ENCODE assay signal across 8 cellular contexts in genomic region chr16:66751992-66752322, GRCh38. TPM values are rescaled to one million over a fixed set of nuclear protein-coding genes. Genes with fewer than 3 reads are reported as not detected.
DNase-seq lines count a peak whose midpoint lies in the region; ATAC-seq and TF ChIP-seq lines count a peak whose summit lies in the region.

No MANE protein-coding gene starts in this region.

- peak overlapping the region; percentile 63 for H3K4me2 ChIP-seq in neuronal stem cell (ENCODE audit: insufficient read depth, low read length, poor library complexity, severe bottlenecking)

- H2AFZ ChIP-seq in neuronal stem cell (ENCODE audit: low read length), result peak overlapping the region; percentile 96

- H3K27ac ChIP-seq in dorsolateral prefrontal cortex (peak overlapping the region in 57 of 59 donors; percentile 35 to 98 (median 93)), neuronal stem cell (replicated peaks; ENCODE audit: low read length) (no peak overlapping the region)

- no CpG with 5 or more reads among the region's 3 CpGs for WGBS in neuronal stem cell (ENCODE audit: extremely low coverage in 2 of 2, insufficient read length in 2 of 2, insufficient replicate concordance in 1 of 2), 2 donors

- H3K4me3 Mint-ChIP-seq in CD14-positive monocyte, result peak overlapping the region; percentile 45 to 76

- H3K36me3 Mint-ChIP-seq in CD14-positive monocyte, result peaks cover 24 to 25% of the 10 kb centered on the region in 2 donors

- no peak overlapping the region for H2BK12ac ChIP-seq in neuronal stem cell (ENCODE audit: low read length)

- H3K27ac Mint-ChIP-seq in CD14-positive monocyte, result peak overlapping the region; percentile 18 to 88 (median 73)

- H3K36me3 ChIP-seq in MG63, result peaks cover 12% of the 10 kb centered on the region
- peaks cover 11 to 36% of the 10 kb centered on the region in 2 donors for H3K36me3 ChIP-seq in neuronal stem cell (replicated peaks in 1 of 2; ENCODE audit: control insufficient read depth in 2 of 2, insufficient read depth in 2 of 2, low read length in 2 of 2)

- H3K9ac ChIP-seq in neuronal stem cell (ENCODE audit: low read depth, low read length, poor library complexity), result no peak overlapping the region

- DNase-seq in CD14-positive monocyte (ENCODE audit: low spot score), result no peak
- DNase-seq in MG63, result no peak
- no peak for DNase-seq in dorsolateral prefrontal cortex
- DNase-seq in neuronal stem cell (ENCODE audit: low spot score), result no peak
- no peak for DNase-seq in RPMI8226
- DNase-seq in A172 (ENCODE audit: low spot score), result no peak
- no peak for DNase-seq in NK-92 treated with Interleukin-12 subunit alpha and Interleukin-12 subunit beta, amount 100 ng/mL, for 24 hours (lab: John Stamatoyannopoulos, UW)

- H3K4me1 ChIP-seq in neuronal stem cell (ENCODE audit: control insufficient read depth in 2 of 2, insufficient read depth in 1 of 2, low read depth in 1 of 2, low read length in 2 of 2), result peaks cover 4 to 9% of the 10 kb centered on the region in 2 donors

- H3K9me3 ChIP-seq in MG63 (no peaks in the 10 kb centered on the region), neuronal stem cell (replicated peaks in 1 of 2; ENCODE audit: control insufficient read depth in 2 of 2, insufficient read depth in 1 of 2, low read depth in 1 of 2, low read length in 2 of 2) (no peaks in the 10 kb centered on the region)

- H2BK15ac ChIP-seq in neuronal stem cell (ENCODE audit: low read length), result no peak overlapping the region

- ATAC-seq in GM21390 (IDR thresholded peaks at IDR 0.05; ENCODE audit: unreplicated experiment), result no peak

- H3K18ac ChIP-seq in neuronal stem cell (ENCODE audit: low read length), result no peak overlapping the region

- no peak overlapping the region for H3K14ac ChIP-seq in neuronal stem cell (ENCODE audit: low read length)

- H3K4me3 ChIP-seq in MG63, result peak overlapping the region; percentile 79
- peak overlapping the region; percentile 29 to 100 (median 96) for H3K4me3 ChIP-seq in dorsolateral prefrontal cortex
- peak overlapping the region in 1 of 2 donors; percentile 99 for H3K4me3 ChIP-seq in neuronal stem cell (ENCODE audit: low read length in 2 of 2)

- peak; percentile 55 for TF ChIP-seq CTCF in CD14-positive monocyte (IDR thresholded peaks at IDR 0.05)
- TF ChIP-seq CTCF in dorsolateral prefrontal cortex (IDR thresholded peaks at IDR 0.05 in 54 of 56, conservative IDR thresholded peaks at IDR 0.05 in 2 of 56; ENCODE audit: low read depth in 1 of 56, partially characterized antibody in 56 of 56), result peak in 11 of 56 donors; percentile 0 to 60 (median 11)

- H3K4me1 Mint-ChIP-seq in CD14-positive monocyte, result peaks cover 42% of the 10 kb centered on the region

- no peak overlapping the region for H4K8ac ChIP-seq in neuronal stem cell (ENCODE audit: low read depth, low read length)

- no peak overlapping the region for H2AK5ac ChIP-seq in neuronal stem cell (ENCODE audit: low read depth, low read length)

- H3K9me3 Mint-ChIP-seq in CD14-positive monocyte, result peaks cover 0 to 6% (median 2%) of the 10 kb centered on the region in 7 donors

- peaks cover 13 to 18% (median 15%) of the 10 kb centered on the region in 3 donors for H3K27me3 Mint-ChIP-seq in CD14-positive monocyte (ENCODE audit: low read depth in 3 of 3)

- intact Hi-C loops in CD14-positive monocyte (cut with micrococcal nuclease) (no loop called here), dorsolateral prefrontal cortex (cut with DNase I) (loop anchor here (1.0 to 5.0 kb wide), 4 partner anchors 10 to 90 kb away; partner anchors contain the start of gene NAE1 (in 1 of the 2))

- H3K23ac ChIP-seq in neuronal stem cell (ENCODE audit: low read depth, low read length, poor library complexity), result no peak overlapping the region

- H3K27me3 ChIP-seq in MG63, result no peaks in the 10 kb centered on the region
- no peaks in the 10 kb centered on the region for H3K27me3 ChIP-seq in dorsolateral prefrontal cortex
- H3K27me3 ChIP-seq in neuronal stem cell (ENCODE audit: control insufficient read depth in 3 of 3, insufficient read depth in 3 of 3, low read depth in 1 of 3, low read length in 3 of 3), result peaks cover 0 to 26% (median 3%) of the 10 kb centered on the region in 3 experiments

- H3K79me1 ChIP-seq in neuronal stem cell (ENCODE audit: low read depth, low read length), result peaks cover 5% of the 10 kb centered on the region

- no peak overlapping the region for H2BK5ac ChIP-seq in neuronal stem cell (ENCODE audit: low read length)

- H3K4ac ChIP-seq in neuronal stem cell (ENCODE audit: low read length), result no peak overlapping the region

- H2BK120ac ChIP-seq in neuronal stem cell (ENCODE audit: low read depth, low read length), result no peak overlapping the region

- H4K91ac ChIP-seq in neuronal stem cell (ENCODE audit: low read depth, low read length, poor library complexity), result no peak overlapping the region

RNA-seq across cellular contexts. Expression of gene DYNC1LI2, which starts 0.5 kb away (rescaled TPM):
- polyA plus RNA-seq in CD14-positive monocyte, result 10 to 100 TPM; 14.9 to 23.9 TPM
- total RNA-seq in MG63 (2014; rRNA removed; shearing (Covaris generic); ENCODE audit: low replicate concordance), result 23.2 and 27.2 TPM in 2 replicates
- total RNA-seq in dorsolateral prefrontal cortex, result 100 to 1,000 TPM; 181 to 428 (median 266) TPM
- polyA plus RNA-seq in neuronal stem cell (2013, experiment 1 of 2), result 154 TPM
- 164 TPM for polyA plus RNA-seq in neuronal stem cell (2013, experiment 2 of 2)
- 57.1 and 59.0 TPM in 2 replicates for total RNA-seq in A172 (2014; rRNA removed; shearing (Covaris generic))

RNA-seq across cellular contexts. Expression of gene TERB1, which starts 49.4 kb away (rescaled TPM):
- polyA plus RNA-seq in CD14-positive monocyte, result not detected
- not detected in 2 replicates for total RNA-seq in MG63 (2014; rRNA removed; shearing (Covaris generic); ENCODE audit: low replicate concordance)
- total RNA-seq in dorsolateral prefrontal cortex, result 1 to 10 TPM in 10 of 120 experiments, under 1 TPM in 57, not detected in 53; 0.19 to 1.8 (median 0.53) TPM
- polyA plus RNA-seq in neuronal stem cell (2013, experiment 1 of 2), result not detected
- polyA plus RNA-seq in neuronal stem cell (2013, experiment 2 of 2), result not detected
- total RNA-seq in A172 (2014; rRNA removed; shearing (Covaris generic)), result 0.07 TPM in 1 of 2 replicates, not detected in the other

RNA-seq across cellular contexts. Expression of gene CMTM4, which starts 55.4 kb away (rescaled TPM):
- under 1 TPM; 0.41 to 0.45 TPM for polyA plus RNA-seq in CD14-positive monocyte
- 1.5 and 2.9 TPM in 2 replicates for total RNA-seq in MG63 (2014; rRNA removed; shearing (Covaris generic); ENCODE audit: low replicate concordance)
- 100 to 1,000 TPM in 112 of 120 experiments, 10 to 100 TPM in 8; 82.8 to 193 (median 119) TPM for total RNA-seq in dorsolateral prefrontal cortex
- 17.4 TPM for polyA plus RNA-seq in neuronal stem cell (2013, experiment 1 of 2)
- 17.4 TPM for polyA plus RNA-seq in neuronal stem cell (2013, experiment 2 of 2)
- 34.8 and 35.0 TPM in 2 replicates for total RNA-seq in A172 (2014; rRNA removed; shearing (Covaris generic))

Comparison
In these comparisons a context has a peak if more than half of its experiments do, and no peak if none do; other contexts are left out.
1. intact Hi-C loops: an anchor here in dorsolateral prefrontal cortex (1.0 to 5.0 kb wide); none called in CD14-positive monocyte.